18 cellular contexts compared by ENCODE assay signal in the genomic region with DNA sequence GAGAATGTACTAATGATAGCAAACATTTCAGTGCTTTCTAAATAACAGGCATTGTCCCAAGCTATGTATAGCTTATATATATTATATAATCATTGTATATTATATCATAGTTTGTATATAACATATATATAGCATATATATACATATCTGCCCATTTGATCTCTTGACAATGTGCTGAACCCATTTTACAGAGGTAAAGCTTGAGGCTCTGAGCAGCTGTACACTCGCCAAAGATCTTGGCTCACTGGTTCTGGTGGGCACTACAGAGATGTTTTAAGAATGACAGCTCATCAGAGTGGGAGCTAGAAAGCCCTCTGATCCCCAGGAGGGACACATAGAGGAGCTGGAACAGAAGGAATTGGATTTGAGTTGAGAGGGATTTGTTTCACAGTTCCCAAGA.
DNase-seq lines count a peak whose midpoint lies in the region; ATAC-seq and TF ChIP-seq lines count a peak whose summit lies in the region.
"Had no signal": no experiment of that assay in that cellular context is flagged by ENCODE, and none has a peak within 500 bp of the region (broad histone marks: within the 10 kb centered on the region; RNA-seq: fewer than 3 reads in every experiment).

No MANE protein-coding gene starts in this region.

- H3K27ac ChIP-seq in adrenal gland (peak overlapping the region in 3 of 5 donors; percentile 28 to 93 (median 91)), esophagus muscularis mucosa (replicated peaks in 1 of 4) (peak overlapping the region; percentile 79 to 83 (median 80)), osteoblast (ENCODE audit: low read depth, low read length) (peak overlapping the region; percentile 71), tibial artery (peak overlapping the region; percentile 87 to 91)

- TF ChIP-seq POLR2A in adrenal gland (IDR thresholded peaks at IDR 0.05): no peak
- no peak for TF ChIP-seq POLR2A in esophagus muscularis mucosa (IDR thresholded peaks at IDR 0.05; ENCODE audit: low read depth)

- H4K20me1 ChIP-seq in osteoblast (ENCODE audit: insufficient read depth, low read length): no peaks in the 10 kb centered on the region

- no peaks in the 10 kb centered on the region for H3K27me3 ChIP-seq in adrenal gland
- H3K27me3 ChIP-seq in esophagus muscularis mucosa: no peaks in the 10 kb centered on the region
- H3K27me3 ChIP-seq in osteoblast (ENCODE audit: insufficient read depth, low read length): no peaks in the 10 kb centered on the region
- H3K27me3 ChIP-seq in tibial artery: no peaks in the 10 kb centered on the region
- H3K27me3 ChIP-seq: pancreas had no signal

- intact Hi-C loops in adrenal gland (cut with DNase I): loop anchor here in 1 of 2 donors (5.0 kb wide), 1 partner anchor 70 kb away; a partner anchor contains a TSS
- intact Hi-C loops in esophagus muscularis mucosa (cut with DNase I): loop anchor here (2.0 kb wide), 1 partner anchor 68 kb away; a partner anchor contains a TSS
- intact Hi-C loops in tibial artery (cut with DNase I; ENCODE audit: low total_unique reads): no loop called here

- H3K4me2 ChIP-seq in osteoblast (ENCODE audit: insufficient read depth, low read length): no peak overlapping the region

- TF ChIP-seq EP300 in esophagus muscularis mucosa (IDR thresholded peaks at IDR 0.05): no peak

- no peaks in the 10 kb centered on the region for H3K36me3 ChIP-seq in adrenal gland (replicated peaks in 1 of 2)
- H3K36me3 ChIP-seq in esophagus muscularis mucosa: no peaks in the 10 kb centered on the region
- no peaks in the 10 kb centered on the region for H3K36me3 ChIP-seq in osteoblast (ENCODE audit: insufficient read depth, low read length)
- H3K36me3 ChIP-seq in tibial artery: no peaks in the 10 kb centered on the region
- H3K36me3 ChIP-seq: pancreas had no signal

- H3K4me3 ChIP-seq in adrenal gland: no peak overlapping the region
- H3K4me3 ChIP-seq in esophagus muscularis mucosa: no peak overlapping the region
- H3K4me3 ChIP-seq in osteoblast (ENCODE audit: insufficient read depth, low read length): no peak overlapping the region
- no peak overlapping the region for H3K4me3 ChIP-seq in tibial artery
- H3K4me3 ChIP-seq: pancreas had no signal

- H3K79me2 ChIP-seq in osteoblast (ENCODE audit: insufficient read depth, low read length): no peaks in the 10 kb centered on the region

- H3K9me3 ChIP-seq in adrenal gland (replicated peaks in 1 of 3) (no peaks in the 10 kb centered on the region), esophagus muscularis mucosa (no peaks in the 10 kb centered on the region), osteoblast (ENCODE audit: low read depth, low read length) (no peaks in the 10 kb centered on the region), tibial artery (no peaks in the 10 kb centered on the region)
- H3K9me3 ChIP-seq: pancreas had no signal

- 82 to 100% (median 94%) methylated on average over 1 of the region's 1 CpG for WGBS in adrenal gland, 4 donors
- 94% methylated on average over 1 of the region's 1 CpG for WGBS in esophagus muscularis mucosa

- H2AFZ ChIP-seq in osteoblast (ENCODE audit: low read length): no peak overlapping the region

- H3K4me1 ChIP-seq in adrenal gland (replicated peaks in 1 of 2): peaks cover 74 to 96% of the 10 kb centered on the region in 2 donors
- peaks cover 91 to 97% (median 96%) of the 10 kb centered on the region in 4 donors for H3K4me1 ChIP-seq in esophagus muscularis mucosa
- H3K4me1 ChIP-seq in osteoblast (ENCODE audit: insufficient read depth, low read length): peaks cover 65% of the 10 kb centered on the region
- H3K4me1 ChIP-seq in tibial artery: peaks cover 0 to 100% (median 88%) of the 10 kb centered on the region in 4 donors

- TF ChIP-seq CTCF in adrenal gland (IDR thresholded peaks at IDR 0.05): no peak
- no peak for TF ChIP-seq CTCF in esophagus muscularis mucosa (IDR thresholded peaks at IDR 0.05)
- no peak for TF ChIP-seq CTCF in osteoblast (IDR thresholded peaks at IDR 0.05; ENCODE audit: extremely low read depth, low read depth, low read length)
- no peak for TF ChIP-seq CTCF in tibial artery (IDR thresholded peaks at IDR 0.05)

- DNase-seq in adrenal gland (no peak), esophagus muscularis mucosa (ENCODE audit: extremely low spot score) (no peak), osteoblast (ENCODE audit: insufficient read length, low spot score, missing footprints) (no peak), tibial artery (no peak)
- no peak for DNase-seq in activated CD8-positive, alpha-beta memory T cell treated with anti-CD3 and anti-CD28 coated beads for 24 hours
- DNase-seq: activated CD4-positive, alpha-beta T cell treated with anti-CD3 and anti-CD28 coated beads for 1 hour; activated naive CD8-positive, alpha-beta T cell treated with anti-CD3 and anti-CD28 coated beads, Interleukin-2, amount 50 U/mL, for 24 hours; central memory CD4-positive, alpha-beta T cell; EL; Karpas-422; NCI-H1105; NCI-H2081; NCI-H446 treated with DMSO at 0.1 percent for 48 hours; pancreas; RPMI8226 had no signal

- ATAC-seq in HG02840 (IDR thresholded peaks at IDR 0.05; ENCODE audit: low FRiP score, unreplicated experiment) (no peak), GM18909 (IDR thresholded peaks at IDR 0.05; ENCODE audit: poor library complexity, unreplicated experiment) (no peak)
- ATAC-seq: activated naive CD8-positive, alpha-beta T cell treated with anti-CD3 and anti-CD28 coated beads, Interleukin-2, amount 50 U/mL, for 24 hours; esophagus mucosa; pancreas had no signal
